Comparison of ENCODE assay signal across 26 cellular contexts in the genomic region with DNA sequence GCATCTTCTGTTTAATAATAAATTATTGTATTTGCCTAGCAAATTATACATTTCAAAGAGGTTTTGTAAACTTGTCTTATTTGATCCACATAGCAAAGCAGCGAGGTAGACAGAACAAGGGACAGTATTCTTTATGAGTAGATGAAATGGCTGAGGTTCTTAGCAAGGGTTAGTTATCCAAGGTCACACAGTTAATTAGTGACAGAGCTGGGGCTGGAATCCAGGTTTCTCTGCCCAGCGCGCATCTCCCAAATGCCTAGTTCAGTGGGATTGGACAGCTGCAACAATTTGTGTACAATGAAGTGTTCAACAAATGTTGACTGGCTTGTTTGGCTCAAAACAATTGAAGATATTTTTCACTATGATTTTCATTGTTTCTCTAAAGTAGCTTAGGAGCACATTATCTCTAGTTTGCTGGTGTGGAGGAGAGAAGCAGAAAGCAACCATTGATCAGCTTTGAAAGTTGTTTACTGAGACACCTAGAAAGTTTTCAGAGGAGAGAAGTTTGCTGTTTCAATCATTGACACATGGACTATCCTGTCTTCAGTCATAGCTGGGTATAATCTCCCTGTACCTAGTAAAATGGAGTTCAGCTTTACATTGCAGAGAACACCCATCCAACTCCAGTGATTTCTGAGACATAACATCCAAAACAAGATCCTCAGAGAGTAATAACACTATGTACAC.
DNase-seq lines count a peak whose midpoint lies in the region; ATAC-seq and TF ChIP-seq lines count a peak whose summit lies in the region.
"Had no signal": no experiment of that assay in that cellular context is flagged by ENCODE, and none has a peak within 500 bp of the region (broad histone marks: within the 10 kb centered on the region; RNA-seq: fewer than 3 reads in every experiment).

No MANE protein-coding gene starts in this region.

- H3K27me3 ChIP-seq in body of pancreas (no peaks in the 10 kb centered on the region), liver (ENCODE audit: control insufficient read depth in 4 of 4, insufficient read depth in 4 of 4, low read length in 3 of 4) (no peaks in the 10 kb centered on the region)
- no peaks in the 10 kb centered on the region for H3K27me3 ChIP-seq in CD4-positive, alpha-beta T cell (ENCODE audit: control insufficient read depth, insufficient read depth, low read length)
- H3K27me3 ChIP-seq: BE2C had no signal

- no peaks in the 10 kb centered on the region for H3K36me3 ChIP-seq in body of pancreas (replicated peaks in 1 of 2; ENCODE audit: insufficient read depth in 1 of 2, low read depth in 2 of 2)
- H3K36me3 ChIP-seq in liver (ENCODE audit: control insufficient read depth in 4 of 4, insufficient read depth in 3 of 4, low read depth in 1 of 4, low read length in 3 of 4): no peaks in the 10 kb centered on the region
- H3K36me3 ChIP-seq: BE2C had no signal

- H3K4me1 ChIP-seq in body of pancreas: peaks cover 19% of the 10 kb centered on the region
- H3K4me1 ChIP-seq in liver (ENCODE audit: control insufficient read depth in 4 of 4, insufficient read depth in 4 of 4, low read length in 3 of 4): peaks cover 0 to 11% (median 2%) of the 10 kb centered on the region in 4 donors
- H3K4me1 ChIP-seq: BE2C had no signal

- intact Hi-C loops in body of pancreas (cut with DNase I): no loop called here
- intact Hi-C loops in sciatic nerve (cut with DNase I): no loop called here
- intact Hi-C loops in MCF 10A (cut with micrococcal nuclease): no loop called here
- intact Hi-C loops in CD4-positive, alpha-beta T cell (cut with DNase I, micrococcal nuclease): no loop called here

- in situ Hi-C loops in ACHN (cut with HindIII; ENCODE audit: low pct_ligation_motif_present, low pct_unique_long_range_greater_than_20kb, low sequenced_read_pairs): no loop called here

- TF ChIP-seq CTCF in body of pancreas (IDR thresholded peaks at IDR 0.05) (no peak), liver (IDR thresholded peaks at IDR 0.05; ENCODE audit: low read depth, low read length, missing input control) (no peak), MCF 10A (IDR thresholded peaks at IDR 0.05; ENCODE audit: unreplicated experiment) (no peak)
- TF ChIP-seq CTCF in CD4-positive, alpha-beta T cell (IDR thresholded peaks at IDR 0.05): no peak

- POLR2A ChIA-PET in MCF 10A (lab: Yijun Ruan, JAX): no interaction called here
- POLR2A ChIA-PET in CD4-positive, alpha-beta T cell (lab: Charles Lee): no interaction called here

- H3K27ac Mint-ChIP-seq in MCF 10A (ENCODE audit: low read depth, unreplicated experiment): no peak overlapping the region
- no peak overlapping the region for H3K27ac Mint-ChIP-seq in CD4-positive, alpha-beta T cell
- H3K27ac Mint-ChIP-seq: CD14-positive monocyte, GM23338, H9, IgD-negative memory B cell had no signal

- H3K4me1 Mint-ChIP-seq in MCF 10A (ENCODE audit: insufficient read depth, unreplicated experiment): peaks cover 7% of the 10 kb centered on the region
- H3K4me1 Mint-ChIP-seq in CD4-positive, alpha-beta T cell (ENCODE audit: low read depth): no peaks in the 10 kb centered on the region
- H3K4me1 Mint-ChIP-seq: CD14-positive monocyte, IgD-negative memory B cell had no signal

- TF ChIP-seq RAD21 in liver (IDR thresholded peaks at IDR 0.05): peak in 1 of 2 donors; percentile 21

- no TSS peak for BruUV-seq in MCF 10A (replicated peaks; lab: Mats Ljungman, UMichigan)

- H3K4me3 ChIP-seq in body of pancreas: no peak overlapping the region
- H3K4me3 ChIP-seq in liver (ENCODE audit: low read depth in 1 of 3, low read length in 3 of 3): no peak overlapping the region
- H3K4me3 ChIP-seq: GM23338, SK-N-MC had no signal

- no peaks in the 10 kb centered on the region for H3K9me3 Mint-ChIP-seq in MCF 10A (ENCODE audit: unreplicated experiment)
- no peaks in the 10 kb centered on the region for H3K9me3 Mint-ChIP-seq in CD4-positive, alpha-beta T cell
- H3K9me3 Mint-ChIP-seq: GM23338, H9 had no signal

- H3K27ac ChIP-seq in body of pancreas: peak overlapping the region in 2 of 4 donors; percentile 3 to 17
- no peak overlapping the region for H3K27ac ChIP-seq in liver (ENCODE audit: low read depth in 1 of 2, low read length in 2 of 2)
- no peak overlapping the region for H3K27ac ChIP-seq in CD4-positive, alpha-beta T cell (ENCODE audit: low read depth, low read length)
- H3K27ac ChIP-seq: KMS-11, SK-N-MC had no signal

- H3K9ac ChIP-seq in liver (ENCODE audit: low read depth in 1 of 2, low read length in 2 of 2): no peak overlapping the region
- H3K9ac ChIP-seq: KMS-11 had no signal

- CTCF ChIA-PET in MCF 10A (lab: Yijun Ruan, JAX): interaction anchor here (0.9 kb wide), 1 partner anchor 33 kb away, joined by 3 read pairs; no protein-coding TSS in a partner anchor
- CTCF ChIA-PET in CD4-positive, alpha-beta T cell (lab: Charles Lee): no interaction called here

- 13% methylated on average over 3 of the region's 3 CpGs for WGBS in body of pancreas, 2 donors
- 31% methylated on average over 3 of the region's 3 CpGs for WGBS in liver

- no peak overlapping the region for H3K4me3 Mint-ChIP-seq in MCF 10A (ENCODE audit: unreplicated experiment)
- no peak overlapping the region for H3K4me3 Mint-ChIP-seq in CD4-positive, alpha-beta T cell
- H3K4me3 Mint-ChIP-seq: CD14-positive monocyte, GM23338, H9, IgD-negative memory B cell had no signal

- H3K9me3 ChIP-seq in body of pancreas (no peaks in the 10 kb centered on the region), liver (ENCODE audit: control insufficient read depth in 4 of 4, low read length in 3 of 4) (no peaks in the 10 kb centered on the region)
- no peaks in the 10 kb centered on the region for H3K9me3 ChIP-seq in CD4-positive, alpha-beta T cell (ENCODE audit: control insufficient read depth, low read length)
- H3K9me3 ChIP-seq: BE2C had no signal

- DNase-seq in NCI-H1048 (lab: John Stamatoyannopoulos, UW) (peak; percentile 63), body of pancreas (peak; percentile 22 to 52 (median 34)), sciatic nerve (ENCODE audit: low spot score) (no peak), MCF 10A (ENCODE audit: unreplicated experiment) (no peak), ACHN (no peak)
- no peak for DNase-seq in CD4-positive, alpha-beta T cell
- DNase-seq: BE2C, Calu3, DMS79 treated with DMSO at 0.1 percent for 48 hours, H9, NCI-H1092, NCI-H1417 treated with DMSO at 0.1 percent for 48 hours, NCI-H1694 treated with DMSO at 0.1 percent for 48 hours, NCI-H2081 treated with DMSO at 0.1 percent for 48 hours, NCI-H2171, NCI-H226, NCI-H510A treated with DMSO at 0.1 percent for 48 hours, NCI-H82, SHP77 treated with DMSO at 0.1 percent for 48 hours had no signal

- H3K27me3 Mint-ChIP-seq in MCF 10A (ENCODE audit: insufficient read depth, unreplicated experiment): no peaks in the 10 kb centered on the region
- no peaks in the 10 kb centered on the region for H3K27me3 Mint-ChIP-seq in CD4-positive, alpha-beta T cell

- ATAC-seq in body of pancreas (peak; percentile 89), sciatic nerve (peak; percentile 30), GM18498 (IDR thresholded peaks at IDR 0.05; ENCODE audit: unreplicated experiment) (no peak)
- ATAC-seq in CD4-positive, alpha-beta T cell (ENCODE audit: poor library complexity): no peak
- ATAC-seq: GM23338 had no signal

- no peaks in the 10 kb centered on the region for H3K36me3 Mint-ChIP-seq in MCF 10A (ENCODE audit: insufficient read depth, unreplicated experiment)
- H3K36me3 Mint-ChIP-seq in CD4-positive, alpha-beta T cell (ENCODE audit: low read depth): no peaks in the 10 kb centered on the region
- H3K36me3 Mint-ChIP-seq: CD14-positive monocyte, IgD-negative memory B cell had no signal

- TF ChIP-seq POLR2A in body of pancreas (IDR thresholded peaks at IDR 0.05): no peak

TF ChIP-seq in liver, 16 proteins besides CTCF, POLR2A, EP300 and RAD21:
- TF ChIP-seq NR2F2 (IDR thresholded peaks at IDR 0.05) (no peak), FOXA1 (IDR thresholded peaks at IDR 0.05) (no peak), HNF4A (conservative IDR thresholded peaks at IDR 0.05) (peak in 1 of 2 donors; percentile 32), YY1 (IDR thresholded peaks at IDR 0.05) (peak; percentile 74), HNF4G (IDR thresholded peaks at IDR 0.05) (no peak), TAF1 (conservative IDR thresholded peaks at IDR 0.05) (no peak), SP1 (IDR thresholded peaks at IDR 0.05) (peak; percentile 40), RXRA (IDR thresholded peaks at IDR 0.05) (peak in 1 of 2 donors; percentile 19)
- TF ChIP-seq, protein P1, sequence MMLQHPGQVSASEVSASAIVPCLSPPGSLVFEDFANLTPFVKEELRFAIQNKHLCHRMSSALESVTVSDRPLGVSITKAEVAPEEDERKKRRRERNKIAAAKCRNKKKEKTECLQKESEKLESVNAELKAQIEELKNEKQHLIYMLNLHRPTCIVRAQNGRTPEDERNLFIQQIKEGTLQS (IDR thresholded peaks at IDR 0.05): no peak

Comparison
In these comparisons a context has a peak if more than half of its experiments do, and no peak if none do; other contexts are left out.
1. DNase-seq: peak in NCI-H1048 (single experiment) and body of pancreas (4 of 4); none in sciatic nerve (single experiment), MCF 10A (single experiment), CD4-positive, alpha-beta T cell (0 of 10) and ACHN (single experiment).
2. ATAC-seq: peak in body of pancreas (single experiment) and sciatic nerve (single experiment); none in GM18498 (single experiment) and CD4-positive, alpha-beta T cell (single experiment).